9 cellular contexts compared by ENCODE assay signal in genomic region chr16:68731569-68732067, GRCh38.
"Had no signal": no experiment of that assay in that cellular context is flagged by ENCODE, and none has a peak within 500 bp of the region (broad histone marks: within the 10 kb centered on the region; RNA-seq: fewer than 3 reads in every experiment).

No MANE protein-coding gene starts in this region.

- H3K36me3 ChIP-seq: esophagus squamous epithelium, tibial artery had no signal

- ATAC-seq: activated CD8-positive, alpha-beta T cell treated with anti-CD3 and anti-CD28 coated beads for 36 hours had no signal

- DNase-seq: activated CD8-positive, alpha-beta memory T cell treated with anti-CD3 and anti-CD28 coated beads, Interleukin-2, amount 50 U/mL, for 4 hours; activated CD8-positive, alpha-beta T cell treated with anti-CD3 and anti-CD28 coated beads for 36 hours; activated naive CD8-positive, alpha-beta T cell treated with anti-CD3 and anti-CD28 coated beads, Interleukin-2, amount 10 ng/mL, durations not matched to agents 7 days and 5 days; anterior cingulate cortex; esophagus squamous epithelium; foreskin fibroblast; stimulated activated CD4-positive, alpha-beta T cell treated with anti-CD3 and anti-CD28 coated beads, Interleukin-4, amount 100 ng/mL, for 4 hours; SW 1271; tibial artery had no signal

- H3K4me3 ChIP-seq: esophagus squamous epithelium, tibial artery had no signal

- H3K4me1 ChIP-seq: tibial artery had no signal

- H3K27ac ChIP-seq: tibial artery had no signal

- H3K9me3 ChIP-seq: esophagus squamous epithelium had no signal
